10 cellular contexts compared by ENCODE assay signal in the genomic region with DNA sequence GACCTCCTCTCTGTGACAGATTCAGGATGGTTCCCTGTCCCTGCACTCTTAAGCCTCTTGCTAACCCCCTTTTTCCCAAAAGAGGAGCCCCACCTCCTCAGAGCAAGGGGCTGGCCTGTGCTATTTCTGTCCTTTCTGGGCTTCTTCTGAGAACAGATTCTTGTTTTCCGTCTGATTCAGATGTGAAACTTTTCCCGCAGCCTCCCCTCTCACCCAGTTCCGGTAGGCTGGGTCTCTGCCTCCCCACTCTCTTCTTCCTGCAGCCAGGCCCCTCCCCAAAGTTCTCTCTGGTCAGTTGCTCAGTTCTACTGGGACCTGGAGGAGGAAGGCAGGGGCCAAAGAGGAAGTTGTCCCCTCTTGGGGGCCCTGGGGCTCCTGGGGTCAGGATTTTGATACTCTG. TPM values are rescaled to one million over a fixed set of nuclear protein-coding genes. Genes with fewer than 3 reads are reported as not detected.
DNase-seq lines count a peak whose midpoint lies in the region; ATAC-seq and TF ChIP-seq lines count a peak whose summit lies in the region.
"Had no signal": no experiment of that assay in that cellular context is flagged by ENCODE, and none has a peak within 500 bp of the region (broad histone marks: within the 10 kb centered on the region; RNA-seq: fewer than 3 reads in every experiment).

No MANE protein-coding gene starts in this region.

- H3K27me3 ChIP-seq in adipocyte (replicated peaks; ENCODE audit: control insufficient read depth, insufficient read depth, low read length) (peaks cover 20% of the 10 kb centered on the region), thoracic aorta (replicated peaks; ENCODE audit: insufficient read depth) (no peaks in the 10 kb centered on the region)

- TF ChIP-seq CTCF in thoracic aorta (IDR thresholded peaks at IDR 0.05) = no peak

- CTCF ChIA-PET in activated CD4-positive, alpha-beta T cell treated with anti-CD3 and anti-CD28 coated beads, Interleukin-2, amount 10 ng/mL, durations not matched to agents 7 days and 5 days (lab: Charles Lee) = no interaction called here

- peak overlapping the region; percentile 89 for H3K9ac ChIP-seq in adipocyte (ENCODE audit: low read length)

- H3K36me3 ChIP-seq in adipocyte (ENCODE audit: control insufficient read depth, insufficient read depth, low read length, severe bottlenecking) (no peaks in the 10 kb centered on the region), thoracic aorta (no peaks in the 10 kb centered on the region)

- peaks cover 9% of the 10 kb centered on the region for H3K36me3 Mint-ChIP-seq in activated CD4-positive, alpha-beta T cell treated with anti-CD3 and anti-CD28 coated beads, Interleukin-2, amount 10 ng/mL, durations not matched to agents 7 days and 5 days (ENCODE audit: low read depth)
- H3K36me3 Mint-ChIP-seq in memory B cell = no peaks in the 10 kb centered on the region

- ATAC-seq in memory B cell (ENCODE audit: low read depth) (no peak), thoracic aorta (ENCODE audit: insufficient number of reproducible peaks, low FRiP score, low read depth) (peak; percentile 66), HG03280 (IDR thresholded peaks at IDR 0.05; ENCODE audit: unreplicated experiment) (no peak)

- peak overlapping the region; percentile 89 to 95 for H3K27ac ChIP-seq in thoracic aorta

- H3K27me3 Mint-ChIP-seq in activated CD4-positive, alpha-beta T cell treated with anti-CD3 and anti-CD28 coated beads, Interleukin-2, amount 10 ng/mL, durations not matched to agents 7 days and 5 days = no peaks in the 10 kb centered on the region
- no peaks in the 10 kb centered on the region for H3K27me3 Mint-ChIP-seq in memory B cell

- H3K4me3 ChIP-seq in adipocyte (ENCODE audit: low read length) (peak overlapping the region; percentile 82), thoracic aorta (peak overlapping the region; percentile 82)

- H3K9me3 ChIP-seq in adipocyte (ENCODE audit: control insufficient read depth, low read length) (no peaks in the 10 kb centered on the region), thoracic aorta (no peaks in the 10 kb centered on the region)

- peaks cover 53% of the 10 kb centered on the region for H3K4me1 Mint-ChIP-seq in activated CD4-positive, alpha-beta T cell treated with anti-CD3 and anti-CD28 coated beads, Interleukin-2, amount 10 ng/mL, durations not matched to agents 7 days and 5 days
- H3K4me1 Mint-ChIP-seq in memory B cell = peaks cover 14% of the 10 kb centered on the region

- POLR2A ChIA-PET in activated CD4-positive, alpha-beta T cell treated with anti-CD3 and anti-CD28 coated beads, Interleukin-2, amount 10 ng/mL, durations not matched to agents 7 days and 5 days (lab: Charles Lee) = no interaction called here

- DNase-seq in activated CD4-positive, alpha-beta T cell treated with anti-CD3 and anti-CD28 coated beads, Interleukin-2, amount 10 ng/mL, durations not matched to agents 7 days and 5 days = peak; percentile 45
- no peak for DNase-seq in activated CD4-positive, alpha-beta T cell treated with anti-CD3 and anti-CD28 coated beads, Interleukin-2, amount 50 U/mL, for 4 hours
- DNase-seq in adipocyte (ENCODE audit: low read depth) = peak; percentile 4
- no peak for DNase-seq in memory B cell (ENCODE audit: low spot score in 2 of 2)
- DNase-seq in thoracic aorta (ENCODE audit: low spot score) = peak; percentile 43
- no peak for DNase-seq in NCI-H1436 treated with DMSO at 0.1 percent for 48 hours (lab: John Stamatoyannopoulos, UW)
- DNase-seq in NCI-H2227 (lab: John Stamatoyannopoulos, UW; ENCODE audit: unreplicated experiment) = no peak
- DNase-seq: activated effector memory CD4-positive, alpha-beta T cell treated with Interleukin-2 at 50 U/mL for 16 hours; islet precursor cell had no signal

- H3K4me1 ChIP-seq in adipocyte (ENCODE audit: control insufficient read depth, insufficient read depth, low read length) = peaks cover 51% of the 10 kb centered on the region
- H3K4me1 ChIP-seq in thoracic aorta (ENCODE audit: control insufficient read depth in 1 of 2, low read depth in 2 of 2) = peaks cover 3 to 34% of the 10 kb centered on the region in 2 donors

- peak overlapping the region; percentile 71 for H3K4me3 Mint-ChIP-seq in activated CD4-positive, alpha-beta T cell treated with anti-CD3 and anti-CD28 coated beads, Interleukin-2, amount 10 ng/mL, durations not matched to agents 7 days and 5 days
- H3K4me3 Mint-ChIP-seq in memory B cell = peak overlapping the region; percentile 91

- peak overlapping the region; percentile 88 for H3K27ac Mint-ChIP-seq in activated CD4-positive, alpha-beta T cell treated with anti-CD3 and anti-CD28 coated beads, Interleukin-2, amount 10 ng/mL, durations not matched to agents 7 days and 5 days
- peak overlapping the region; percentile 60 for H3K27ac Mint-ChIP-seq in memory B cell

- no peaks in the 10 kb centered on the region for H3K9me3 Mint-ChIP-seq in activated CD4-positive, alpha-beta T cell treated with anti-CD3 and anti-CD28 coated beads, Interleukin-2, amount 10 ng/mL, durations not matched to agents 7 days and 5 days
- no peaks in the 10 kb centered on the region for H3K9me3 Mint-ChIP-seq in memory B cell

RNA-seq across cellular contexts. Expression of gene PDE1B, which starts 11.8 kb away (rescaled TPM):
- 10 to 100 TPM; 21.4 to 21.7 TPM for total RNA-seq in activated CD4-positive, alpha-beta T cell treated with anti-CD3 and anti-CD28 coated beads, Interleukin-2, amount 10 ng/mL, durations not matched to agents 7 days and 5 days
- total RNA-seq in thoracic aorta = 10 to 100 TPM; 35.5 to 39.2 TPM

RNA-seq across cellular contexts. Expression of gene PPP1R1A, which starts 27.3 kb away (rescaled TPM):
- total RNA-seq in activated CD4-positive, alpha-beta T cell treated with anti-CD3 and anti-CD28 coated beads, Interleukin-2, amount 10 ng/mL, durations not matched to agents 7 days and 5 days = not detected
- total RNA-seq in thoracic aorta = 10 to 100 TPM in 1 of 2 donors, 1 to 10 TPM in 1; 3.3 to 10.3 TPM

Comparison
In these comparisons a context has a peak if more than half of its experiments do, and no peak if none do; other contexts are left out.
1. DNase-seq: peak in activated CD4-positive, alpha-beta T cell treated with anti-CD3 and anti-CD28 coated beads, Interleukin-2, amount 10 ng/mL, durations not matched to agents 7 days and 5 days (single experiment), adipocyte (single experiment) and thoracic aorta (single experiment); none in activated CD4-positive, alpha-beta T cell treated with anti-CD3 and anti-CD28 coated beads, Interleukin-2, amount 50 U/mL, for 4 hours (0 of 2), memory B cell (0 of 2), NCI-H1436 treated with DMSO at 0.1 percent for 48 hours (single experiment) and NCI-H2227 (single experiment).
2. RNA of gene PPP1R1A, which starts 27.3 kb away (total RNA-seq): 3.3 to 10.3 TPM in thoracic aorta; not detected in activated CD4-positive, alpha-beta T cell treated with anti-CD3 and anti-CD28 coated beads, Interleukin-2, amount 10 ng/mL, durations not matched to agents 7 days and 5 days; every median in the first group is over 4 times any median in the second.